8 cellular contexts compared by ENCODE assay signal in the genomic region with DNA sequence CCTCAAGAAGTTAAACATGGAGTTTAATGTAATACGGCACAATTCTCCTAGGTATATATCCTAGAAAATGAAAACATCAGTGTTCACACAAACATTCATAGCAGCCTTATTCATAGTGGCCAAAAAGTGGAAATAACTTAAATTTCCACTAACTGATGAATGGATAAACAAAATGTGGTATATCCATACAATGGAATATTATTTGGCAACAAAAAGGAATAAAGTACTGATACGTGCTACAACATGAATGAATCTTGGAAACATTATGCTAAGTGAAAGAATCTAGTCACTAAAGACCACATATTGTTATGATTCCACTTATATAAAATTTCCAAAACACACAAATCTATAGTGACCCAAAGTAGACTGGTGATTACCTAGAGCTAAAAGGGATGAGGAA. TPM values are rescaled to one million over a fixed set of nuclear protein-coding genes. Genes with fewer than 3 reads are reported as not detected.
"Had no signal": no experiment of that assay in that cellular context is flagged by ENCODE, and none has a peak within 500 bp of the region (broad histone marks: within the 10 kb centered on the region; RNA-seq: fewer than 3 reads in every experiment).

No MANE protein-coding gene starts in this region.

- FAIRE-seq: G401.6, GM12891, GM18507, GM19239 had no signal

- ATAC-seq: GM12878 had no signal

- DNase-seq: GDM1, GF-D8 had no signal

- H3K4me3 ChIP-seq: GM12878 had no signal

RNA-seq across cellular contexts. Expression of a gene that starts 31.1 kb away (rescaled TPM):
- total RNA-seq: G401 had no signal

RNA-seq across cellular contexts. Expression of a gene that starts 47.1 kb away (rescaled TPM):
- total RNA-seq: G401 had no signal

RNA-seq across cellular contexts. Expression of a gene that starts 59.7 kb away (rescaled TPM):
- total RNA-seq: G401, GM12878 had no signal
